Comparison of ENCODE assay signal across 14 cellular contexts in the genomic region with DNA sequence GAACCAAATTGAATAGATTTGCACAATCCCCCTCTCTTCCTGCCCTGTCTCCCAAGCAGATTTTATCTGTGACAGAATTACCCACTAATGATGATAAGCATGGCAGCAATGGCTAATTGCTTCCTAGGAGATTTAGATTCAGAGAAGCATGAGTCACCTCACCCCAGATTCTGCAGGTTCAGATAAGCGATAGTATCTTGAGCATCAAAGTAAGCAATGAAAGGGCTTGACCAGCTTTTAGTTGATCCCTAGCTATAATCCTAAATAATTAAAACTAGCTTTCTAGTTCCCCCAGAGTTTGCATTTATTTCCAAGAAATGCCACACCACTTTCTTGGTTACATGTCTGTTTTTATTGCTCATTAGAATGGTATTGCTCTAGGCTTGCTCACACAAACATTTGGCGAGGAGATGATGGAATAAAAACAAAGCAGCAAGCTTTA.
DNase-seq lines count a peak whose midpoint lies in the region; ATAC-seq and TF ChIP-seq lines count a peak whose summit lies in the region.
"Had no signal": no experiment of that assay in that cellular context is flagged by ENCODE, and none has a peak within 500 bp of the region (broad histone marks: within the 10 kb centered on the region; RNA-seq: fewer than 3 reads in every experiment).

No MANE protein-coding gene starts in this region.

- no peak for TF ChIP-seq POLR2A in transverse colon (IDR thresholded peaks at IDR 0.05)

- H3K9me3 ChIP-seq in GM23248 (ENCODE audit: low read depth): no peaks in the 10 kb centered on the region
- H3K9me3 ChIP-seq in smooth muscle cell (replicated peaks; ENCODE audit: low read depth): no peaks in the 10 kb centered on the region
- no peaks in the 10 kb centered on the region for H3K9me3 ChIP-seq in transverse colon

- TF ChIP-seq EP300 in transverse colon (IDR thresholded peaks at IDR 0.05; ENCODE audit: low read depth): no peak

- H3K27me3 ChIP-seq in GM23248 (replicated peaks; ENCODE audit: insufficient read depth): no peaks in the 10 kb centered on the region
- no peaks in the 10 kb centered on the region for H3K27me3 ChIP-seq in smooth muscle cell (ENCODE audit: low read depth)
- H3K27me3 ChIP-seq in transverse colon: no peaks in the 10 kb centered on the region

- peak; percentile 77 for DNase-seq in GM23248
- DNase-seq in SK-N-DZ (ENCODE audit: low spot score): peak; percentile 73
- peak; percentile 64 for DNase-seq in fibroblast of gingiva (ENCODE audit: low read depth)
- DNase-seq in smooth muscle cell (lab: John Stamatoyannopoulos, UW; ENCODE audit: unreplicated experiment): no peak
- no peak for DNase-seq in transverse colon
- DNase-seq in glomerular visceral epithelial cell (ENCODE audit: extremely low spot score): no peak
- DNase-seq: activated CD8-positive, alpha-beta T cell treated with anti-CD3 and anti-CD28 coated beads for 36 hours; Calu3; foreskin melanocyte; naive thymus-derived CD8-positive, alpha-beta T cell; substantia nigra; T1000 had no signal

- H3K36me3 ChIP-seq in GM23248 (ENCODE audit: low read depth) (no peaks in the 10 kb centered on the region), smooth muscle cell (ENCODE audit: low read depth) (no peaks in the 10 kb centered on the region), transverse colon (no peaks in the 10 kb centered on the region)

- peaks cover 14% of the 10 kb centered on the region; the same call in 1 of the 2 replicates for H3F3A ChIP-seq in GM23248 (ENCODE audit: insufficient read depth)
- H3F3A ChIP-seq in smooth muscle cell (ENCODE audit: low read depth): peaks cover 14% of the 10 kb centered on the region

- H3K27ac ChIP-seq in GM23248: 0 out of 2 replicates have a peak overlapping the region, but pooled peaks have one; percentile 8
- H3K27ac ChIP-seq in smooth muscle cell (ENCODE audit: low read depth): peak overlapping the region; percentile 84
- no peak overlapping the region for H3K27ac ChIP-seq in transverse colon

- H3K4me1 ChIP-seq in GM23248 (ENCODE audit: insufficient read depth) (peaks cover 28% of the 10 kb centered on the region), smooth muscle cell (ENCODE audit: low read depth) (peaks cover 9% of the 10 kb centered on the region), transverse colon (no peaks in the 10 kb centered on the region)

- ATAC-seq in GM19395 (IDR thresholded peaks at IDR 0.05; ENCODE audit: unreplicated experiment): no peak
- ATAC-seq: activated CD8-positive, alpha-beta T cell treated with anti-CD3 and anti-CD28 coated beads for 36 hours; naive thymus-derived CD8-positive, alpha-beta T cell; sciatic nerve had no signal

- TF ChIP-seq CTCF in smooth muscle cell (IDR thresholded peaks at IDR 0.05; ENCODE audit: borderline replicate concordance, insufficient read depth, poor library complexity, severe bottlenecking): no peak
- TF ChIP-seq CTCF in transverse colon (IDR thresholded peaks at IDR 0.05): no peak

- H4K20me1 ChIP-seq in GM23248 (ENCODE audit: insufficient read depth) (no peaks in the 10 kb centered on the region), smooth muscle cell (ENCODE audit: low read depth) (no peaks in the 10 kb centered on the region)

- 25 to 29% methylated on average over 2 of the region's 2 CpGs for WGBS in GM23248 (ENCODE audit: low coverage in 1 of 2, low lambda C conversion rate in 2 of 2, missing lambda C conversion rate in 2 of 2), 2 experiments
- 1% methylated on average over 2 of the region's 2 CpGs for WGBS in smooth muscle cell (ENCODE audit: low lambda C conversion rate)
- WGBS in transverse colon (ENCODE audit: low coverage in 1 of 2), 2 donors: 67 to 82% methylated on average over 1 to 2 of the region's 2 CpGs

- H2AFZ ChIP-seq in GM23248 (no peak overlapping the region), smooth muscle cell (ENCODE audit: low read depth) (no peak overlapping the region)

- intact Hi-C loops in transverse colon (cut with DNase I; ENCODE audit: low total_unique reads): no loop called here

- H3K4me3 ChIP-seq in GM23248 (no peak overlapping the region), smooth muscle cell (no peak overlapping the region), transverse colon (no peak overlapping the region)

- H3K4me2 ChIP-seq in GM23248 (ENCODE audit: unreplicated experiment): peak overlapping the region; percentile 22
- peak overlapping the region; percentile 70 for H3K4me2 ChIP-seq in smooth muscle cell

- in situ Hi-C loops in GM23248 (cut with MboI): no loop called here
- in situ Hi-C loops in transverse colon (cut with MboI; ENCODE audit: low pct_ligation_motif_present in 1 of 4, low pct_unique_long_range_greater_than_20kb in 1 of 4, low sequenced_read_pairs in 3 of 4): no loop called here

- H3K9ac ChIP-seq in GM23248 (no peak overlapping the region), smooth muscle cell (ENCODE audit: low read depth) (peak overlapping the region; percentile 6)

- H3K79me2 ChIP-seq in GM23248 (ENCODE audit: insufficient read depth): no peaks in the 10 kb centered on the region
- peaks cover 25% of the 10 kb centered on the region for H3K79me2 ChIP-seq in smooth muscle cell (ENCODE audit: low read depth)

- H3K9me2 ChIP-seq in GM23248 (ENCODE audit: insufficient read depth): no peaks in the 10 kb centered on the region

Comparison
In these comparisons a context has a peak if more than half of its experiments do, and no peak if none do; other contexts are left out.
1. DNase-seq: peak in GM23248 (single experiment), SK-N-DZ (single experiment) and fibroblast of gingiva (single experiment); none in smooth muscle cell (single experiment), transverse colon (single experiment) and glomerular visceral epithelial cell (single experiment).
2. H3K27ac ChIP-seq: peak in GM23248 (single experiment) and smooth muscle cell (single experiment); none in transverse colon (0 of 4).